Comparison of ENCODE assay signal across 1 cellular context in the genomic region with DNA sequence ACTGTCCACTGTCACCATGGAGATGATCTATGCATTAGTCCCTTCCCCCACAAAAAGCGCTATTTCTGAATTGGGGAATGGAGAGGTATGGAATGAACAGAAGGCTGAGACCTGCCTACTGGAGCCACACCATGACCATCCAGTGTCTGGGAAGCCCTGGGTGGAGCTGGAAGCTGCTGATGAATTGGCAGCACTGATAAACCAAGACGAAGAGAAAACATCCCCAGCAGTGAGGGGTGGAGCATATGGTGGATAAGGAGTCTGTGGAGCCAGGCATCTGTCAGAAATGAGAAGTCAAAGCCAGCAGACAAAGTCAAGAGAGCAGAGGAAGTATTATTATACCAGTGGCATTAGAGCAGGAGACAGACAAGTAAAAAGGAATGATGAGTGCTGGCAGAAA.
TF ChIP-seq lines count a peak whose summit lies in the region.

No MANE protein-coding gene starts in this region.

TF ChIP-seq in K562, 482 proteins besides CTCF, POLR2A, EP300 and RAD21 (continues in another document):
- TF ChIP-seq, protein P1, sequence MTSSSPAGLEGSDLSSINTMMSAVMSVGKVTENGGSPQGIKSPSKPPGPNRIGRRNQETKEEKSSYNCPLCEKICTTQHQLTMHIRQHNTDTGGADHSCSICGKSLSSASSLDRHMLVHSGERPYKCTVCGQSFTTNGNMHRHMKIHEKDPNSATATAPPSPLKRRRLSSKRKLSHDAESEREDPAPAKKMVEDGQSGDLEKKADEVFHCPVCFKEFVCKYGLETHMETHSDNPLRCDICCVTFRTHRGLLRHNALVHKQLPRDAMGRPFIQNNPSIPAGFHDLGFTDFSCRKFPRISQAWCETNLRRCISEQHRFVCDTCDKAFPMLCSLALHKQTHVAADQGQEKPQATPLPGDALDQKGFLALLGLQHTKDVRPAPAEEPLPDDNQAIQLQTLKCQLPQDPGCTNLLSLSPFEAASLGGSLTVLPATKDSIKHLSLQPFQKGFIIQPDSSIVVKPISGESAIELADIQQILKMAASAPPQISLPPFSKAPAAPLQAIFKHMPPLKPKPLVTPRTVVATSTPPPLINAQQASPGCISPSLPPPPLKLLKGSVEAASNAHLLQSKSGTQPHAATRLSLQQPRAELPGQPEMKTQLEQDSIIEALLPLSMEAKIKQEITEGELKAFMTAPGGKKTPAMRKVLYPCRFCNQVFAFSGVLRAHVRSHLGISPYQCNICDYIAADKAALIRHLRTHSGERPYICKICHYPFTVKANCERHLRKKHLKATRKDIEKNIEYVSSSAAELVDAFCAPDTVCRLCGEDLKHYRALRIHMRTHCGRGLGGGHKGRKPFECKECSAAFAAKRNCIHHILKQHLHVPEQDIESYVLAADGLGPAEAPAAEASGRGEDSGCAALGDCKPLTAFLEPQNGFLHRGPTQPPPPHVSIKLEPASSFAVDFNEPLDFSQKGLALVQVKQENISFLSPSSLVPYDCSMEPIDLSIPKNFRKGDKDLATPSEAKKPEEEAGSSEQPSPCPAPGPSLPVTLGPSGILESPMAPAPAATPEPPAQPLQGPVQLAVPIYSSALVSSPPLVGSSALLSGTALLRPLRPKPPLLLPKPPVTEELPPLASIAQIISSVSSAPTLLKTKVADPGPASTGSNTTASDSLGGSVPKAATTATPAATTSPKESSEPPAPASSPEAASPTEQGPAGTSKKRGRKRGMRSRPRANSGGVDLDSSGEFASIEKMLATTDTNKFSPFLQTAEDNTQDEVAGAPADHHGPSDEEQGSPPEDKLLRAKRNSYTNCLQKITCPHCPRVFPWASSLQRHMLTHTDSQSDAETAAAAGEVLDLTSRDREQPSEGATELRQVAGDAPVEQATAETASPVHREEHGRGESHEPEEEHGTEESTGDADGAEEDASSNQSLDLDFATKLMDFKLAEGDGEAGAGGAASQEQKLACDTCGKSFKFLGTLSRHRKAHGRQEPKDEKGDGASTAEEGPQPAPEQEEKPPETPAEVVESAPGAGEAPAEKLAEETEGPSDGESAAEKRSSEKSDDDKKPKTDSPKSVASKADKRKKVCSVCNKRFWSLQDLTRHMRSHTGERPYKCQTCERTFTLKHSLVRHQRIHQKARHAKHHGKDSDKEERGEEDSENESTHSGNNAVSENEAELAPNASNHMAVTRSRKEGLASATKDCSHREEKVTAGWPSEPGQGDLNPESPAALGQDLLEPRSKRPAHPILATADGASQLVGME (CRISPR knock-in tag; IDR thresholded peaks at IDR 0.05), result no peak
- TF ChIP-seq ZNF263 (CRISPR knock-in tag; IDR thresholded peaks at IDR 0.05; ENCODE audit: borderline replicate concordance) (no peak), ZNF695 (CRISPR knock-in tag; IDR thresholded peaks at IDR 0.05) (no peak), RFX1 (IDR thresholded peaks at IDR 0.05) (peak; percentile 24; the same call in 1 of the 2 replicates), MEF2D (tag; conservative IDR thresholded peaks at IDR 0.05; ENCODE audit: low read depth) (no peak), ARID1B (IDR thresholded peaks at IDR 0.05) (peak; percentile 18; the same call in 1 of the 2 replicates), TRIM28 (IDR thresholded peaks at IDR 0.05) (no peak), MCM5 (IDR thresholded peaks at IDR 0.05; ENCODE audit: low read depth) (no peak), NBN (IDR thresholded peaks at IDR 0.05; ENCODE audit: low read depth) (no peak), CREBBP (IDR thresholded peaks at IDR 0.05; ENCODE audit: low read depth, low read length) (no peak), PCBP1 (IDR thresholded peaks at IDR 0.05; ENCODE audit: low read depth, low read length, poor library complexity, severe bottlenecking) (no peak), ZNF57 (CRISPR knock-in tag; IDR thresholded peaks at IDR 0.05) (no peak), MYBL2 (IDR thresholded peaks at IDR 0.05; ENCODE audit: low read depth) (no peak), MYBL2 (CRISPR knock-in tag; IDR thresholded peaks at IDR 0.05; ENCODE audit: borderline replicate concordance) (no peak), ZNF165 (CRISPR knock-in tag; IDR thresholded peaks at IDR 0.05; ENCODE audit: borderline replicate concordance) (no peak), CSDE1 (IDR thresholded peaks at IDR 0.05) (no peak), STAG1 (CRISPR knock-in tag; IDR thresholded peaks at IDR 0.05; ENCODE audit: borderline replicate concordance) (no peak), DNMT1 (IDR thresholded peaks at IDR 0.05) (no peak), PURB (CRISPR knock-in tag; IDR thresholded peaks at IDR 0.05; ENCODE audit: low read depth) (no peak), TEAD4 (IDR thresholded peaks at IDR 0.05; ENCODE audit: low read length) (no peak), TEAD4 (CRISPR knock-in tag; IDR thresholded peaks at IDR 0.05; ENCODE audit: borderline replicate concordance) (no peak), MYNN (IDR thresholded peaks at IDR 0.05) (no peak), MYNN (CRISPR knock-in tag; IDR thresholded peaks at IDR 0.05) (no peak), ZNF561 (CRISPR knock-in tag; conservative IDR thresholded peaks at IDR 0.05) (no peak), EGR1 (conservative IDR thresholded peaks at IDR 0.05) (no peak), CTBP1 (IDR thresholded peaks at IDR 0.05; ENCODE audit: borderline replicate concordance) (peak; percentile 81; the same call in 1 of the 2 replicates), RCOR1 (IDR thresholded peaks at IDR 0.05; ENCODE audit: borderline replicate concordance in 1 of 2, low read depth in 2 of 2, low read length in 2 of 2) (peak in 1 of 2 experiments; percentile 87; a peak in 2 of 4 replicates), ELF4 (CRISPR knock-in tag; IDR thresholded peaks at IDR 0.05) (no peak), MECOM (CRISPR knock-in tag; IDR thresholded peaks at IDR 0.05) (peak; percentile 42; the same call in 1 of the 2 replicates), ZNF75A (CRISPR knock-in tag; IDR thresholded peaks at IDR 0.05) (no peak), FOXM1 (IDR thresholded peaks at IDR 0.05; ENCODE audit: low read depth) (no peak), FOXM1 (CRISPR knock-in tag; IDR thresholded peaks at IDR 0.05; ENCODE audit: low read depth) (no peak), POLR2AphosphoS5 (IDR thresholded peaks at IDR 0.05; ENCODE audit: control insufficient read depth, insufficient read depth, low read depth, low read length) (no peak), TCFL5 (CRISPR knock-in tag; conservative IDR thresholded peaks at IDR 0.05) (no peak), ERF (CRISPR knock-in tag; IDR thresholded peaks at IDR 0.05) (no peak), NFE2 (IDR thresholded peaks at IDR 0.05; ENCODE audit: low read depth) (no peak), TAF9B (IDR thresholded peaks at IDR 0.05; ENCODE audit: partially characterized antibody) (no peak), ZFP1 (CRISPR knock-in tag; IDR thresholded peaks at IDR 0.05) (no peak), RBM17 (IDR thresholded peaks at IDR 0.05; ENCODE audit: borderline replicate concordance, low read depth, low read length) (no peak), ZNF224 (CRISPR knock-in tag; IDR thresholded peaks at IDR 0.05) (no peak), SIN3B (IDR thresholded peaks at IDR 0.05; ENCODE audit: low read depth) (no peak), ELF2 (CRISPR knock-in tag; IDR thresholded peaks at IDR 0.05) (no peak), MEIS2 (IDR thresholded peaks at IDR 0.05; ENCODE audit: partially characterized antibody) (peak; percentile 31), EHMT2 (IDR thresholded peaks at IDR 0.05) (no peak), PML (IDR thresholded peaks at IDR 0.05; ENCODE audit: low read length) (no peak), STAT5B (CRISPR knock-in tag; IDR thresholded peaks at IDR 0.05) (no peak), COPS2 (conservative IDR thresholded peaks at IDR 0.05) (no peak), ZNF140 (CRISPR knock-in tag; IDR thresholded peaks at IDR 0.05) (no peak)
- TF ChIP-seq, protein P2, sequence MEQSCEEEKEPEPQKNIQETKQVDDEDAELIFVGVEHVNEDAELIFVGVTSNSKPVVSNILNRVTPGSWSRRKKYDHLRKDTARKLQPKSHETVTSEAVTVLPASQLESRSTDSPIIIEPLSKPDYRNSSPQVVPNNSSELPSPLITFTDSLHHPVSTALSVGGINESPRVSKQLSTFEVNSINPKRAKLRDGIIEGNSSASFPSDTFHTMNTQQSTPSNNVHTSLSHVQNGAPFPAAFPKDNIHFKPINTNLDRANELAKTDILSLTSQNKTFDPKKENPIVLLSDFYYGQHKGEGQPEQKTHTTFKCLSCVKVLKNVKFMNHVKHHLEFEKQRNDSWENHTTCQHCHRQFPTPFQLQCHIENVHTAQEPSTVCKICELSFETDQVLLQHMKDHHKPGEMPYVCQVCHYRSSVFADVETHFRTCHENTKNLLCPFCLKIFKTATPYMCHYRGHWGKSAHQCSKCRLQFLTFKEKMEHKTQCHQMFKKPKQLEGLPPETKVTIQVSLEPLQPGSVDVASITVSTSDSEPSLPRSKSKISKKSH (CRISPR knock-in tag; IDR thresholded peaks at IDR 0.05), result no peak
- TF ChIP-seq, protein P3, sequence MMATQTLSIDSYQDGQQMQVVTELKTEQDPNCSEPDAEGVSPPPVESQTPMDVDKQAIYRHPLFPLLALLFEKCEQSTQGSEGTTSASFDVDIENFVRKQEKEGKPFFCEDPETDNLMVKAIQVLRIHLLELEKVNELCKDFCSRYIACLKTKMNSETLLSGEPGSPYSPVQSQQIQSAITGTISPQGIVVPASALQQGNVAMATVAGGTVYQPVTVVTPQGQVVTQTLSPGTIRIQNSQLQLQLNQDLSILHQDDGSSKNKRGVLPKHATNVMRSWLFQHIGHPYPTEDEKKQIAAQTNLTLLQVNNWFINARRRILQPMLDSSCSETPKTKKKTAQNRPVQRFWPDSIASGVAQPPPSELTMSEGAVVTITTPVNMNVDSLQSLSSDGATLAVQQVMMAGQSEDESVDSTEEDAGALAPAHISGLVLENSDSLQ (IDR thresholded peaks at IDR 0.05), result peak; percentile 33; the same call in 1 of the 2 replicates
- TF ChIP-seq, protein P4, sequence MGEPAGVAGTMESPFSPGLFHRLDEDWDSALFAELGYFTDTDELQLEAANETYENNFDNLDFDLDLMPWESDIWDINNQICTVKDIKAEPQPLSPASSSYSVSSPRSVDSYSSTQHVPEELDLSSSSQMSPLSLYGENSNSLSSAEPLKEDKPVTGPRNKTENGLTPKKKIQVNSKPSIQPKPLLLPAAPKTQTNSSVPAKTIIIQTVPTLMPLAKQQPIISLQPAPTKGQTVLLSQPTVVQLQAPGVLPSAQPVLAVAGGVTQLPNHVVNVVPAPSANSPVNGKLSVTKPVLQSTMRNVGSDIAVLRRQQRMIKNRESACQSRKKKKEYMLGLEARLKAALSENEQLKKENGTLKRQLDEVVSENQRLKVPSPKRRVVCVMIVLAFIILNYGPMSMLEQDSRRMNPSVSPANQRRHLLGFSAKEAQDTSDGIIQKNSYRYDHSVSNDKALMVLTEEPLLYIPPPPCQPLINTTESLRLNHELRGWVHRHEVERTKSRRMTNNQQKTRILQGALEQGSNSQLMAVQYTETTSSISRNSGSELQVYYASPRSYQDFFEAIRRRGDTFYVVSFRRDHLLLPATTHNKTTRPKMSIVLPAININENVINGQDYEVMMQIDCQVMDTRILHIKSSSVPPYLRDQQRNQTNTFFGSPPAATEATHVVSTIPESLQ (CRISPR knock-in tag; IDR thresholded peaks at IDR 0.05), result no peak
- TF ChIP-seq, protein P5, sequence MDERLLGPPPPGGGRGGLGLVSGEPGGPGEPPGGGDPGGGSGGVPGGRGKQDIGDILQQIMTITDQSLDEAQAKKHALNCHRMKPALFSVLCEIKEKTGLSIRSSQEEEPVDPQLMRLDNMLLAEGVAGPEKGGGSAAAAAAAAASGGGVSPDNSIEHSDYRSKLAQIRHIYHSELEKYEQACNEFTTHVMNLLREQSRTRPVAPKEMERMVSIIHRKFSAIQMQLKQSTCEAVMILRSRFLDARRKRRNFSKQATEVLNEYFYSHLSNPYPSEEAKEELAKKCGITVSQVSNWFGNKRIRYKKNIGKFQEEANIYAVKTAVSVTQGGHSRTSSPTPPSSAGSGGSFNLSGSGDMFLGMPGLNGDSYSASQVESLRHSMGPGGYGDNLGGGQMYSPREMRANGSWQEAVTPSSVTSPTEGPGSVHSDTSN (CRISPR knock-in tag; IDR thresholded peaks at IDR 0.05; ENCODE audit: low read depth), result no peak
- TF ChIP-seq, protein P5 (tag; conservative IDR thresholded peaks at IDR 0.05; ENCODE audit: low read depth), result 0 out of 2 replicates have a peak, but pooled peaks have one; percentile 39
- TF ChIP-seq, protein P6, sequence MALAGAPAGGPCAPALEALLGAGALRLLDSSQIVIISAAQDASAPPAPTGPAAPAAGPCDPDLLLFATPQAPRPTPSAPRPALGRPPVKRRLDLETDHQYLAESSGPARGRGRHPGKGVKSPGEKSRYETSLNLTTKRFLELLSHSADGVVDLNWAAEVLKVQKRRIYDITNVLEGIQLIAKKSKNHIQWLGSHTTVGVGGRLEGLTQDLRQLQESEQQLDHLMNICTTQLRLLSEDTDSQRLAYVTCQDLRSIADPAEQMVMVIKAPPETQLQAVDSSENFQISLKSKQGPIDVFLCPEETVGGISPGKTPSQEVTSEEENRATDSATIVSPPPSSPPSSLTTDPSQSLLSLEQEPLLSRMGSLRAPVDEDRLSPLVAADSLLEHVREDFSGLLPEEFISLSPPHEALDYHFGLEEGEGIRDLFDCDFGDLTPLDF (CRISPR knock-in tag; IDR thresholded peaks at IDR 0.05), result no peak
- TF ChIP-seq, protein P7, sequence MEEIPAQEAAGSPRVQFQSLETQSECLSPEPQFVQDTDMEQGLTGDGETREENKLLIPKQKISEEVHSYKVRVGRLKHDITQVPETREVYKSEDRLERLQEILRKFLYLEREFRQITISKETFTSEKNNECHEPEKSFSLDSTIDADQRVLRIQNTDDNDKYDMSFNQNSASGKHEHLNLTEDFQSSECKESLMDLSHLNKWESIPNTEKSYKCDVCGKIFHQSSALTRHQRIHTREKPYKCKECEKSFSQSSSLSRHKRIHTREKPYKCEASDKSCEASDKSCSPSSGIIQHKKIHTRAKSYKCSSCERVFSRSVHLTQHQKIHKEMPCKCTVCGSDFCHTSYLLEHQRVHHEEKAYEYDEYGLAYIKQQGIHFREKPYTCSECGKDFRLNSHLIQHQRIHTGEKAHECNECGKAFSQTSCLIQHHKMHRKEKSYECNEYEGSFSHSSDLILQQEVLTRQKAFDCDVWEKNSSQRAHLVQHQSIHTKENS (CRISPR knock-in tag; IDR thresholded peaks at IDR 0.05), result no peak
- TF ChIP-seq, protein P8, sequence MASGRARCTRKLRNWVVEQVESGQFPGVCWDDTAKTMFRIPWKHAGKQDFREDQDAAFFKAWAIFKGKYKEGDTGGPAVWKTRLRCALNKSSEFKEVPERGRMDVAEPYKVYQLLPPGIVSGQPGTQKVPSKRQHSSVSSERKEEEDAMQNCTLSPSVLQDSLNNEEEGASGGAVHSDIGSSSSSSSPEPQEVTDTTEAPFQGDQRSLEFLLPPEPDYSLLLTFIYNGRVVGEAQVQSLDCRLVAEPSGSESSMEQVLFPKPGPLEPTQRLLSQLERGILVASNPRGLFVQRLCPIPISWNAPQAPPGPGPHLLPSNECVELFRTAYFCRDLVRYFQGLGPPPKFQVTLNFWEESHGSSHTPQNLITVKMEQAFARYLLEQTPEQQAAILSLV (tag; IDR thresholded peaks at IDR 0.05), result no peak
